ENCODE assay signal across 9 cellular contexts in genomic region chr3:113166719-113167492, GRCh38.
DNase-seq lines count a peak whose midpoint lies in the region; ATAC-seq and TF ChIP-seq lines count a peak whose summit lies in the region.
"Had no signal": no experiment of that assay in that cellular context is flagged by ENCODE, and none has a peak within 500 bp of the region (broad histone marks: within the 10 kb centered on the region; RNA-seq: fewer than 3 reads in every experiment).

No MANE protein-coding gene starts in this region.

- ATAC-seq in stimulated activated naive B cell treated with anti-CD40 and anti-IgM and Interleukin-4, amounts not matched to agents 10 μg/mL and 1 μg/mL and 100 μg/mL, for 72 hours (replicated peaks) = no peak

- H3K9ac ChIP-seq in HUES6 (ENCODE audit: low read length) (peak overlapping the region; percentile 53), adipocyte (ENCODE audit: low read length) (peak overlapping the region; percentile 84), subcutaneous abdominal adipose tissue (ENCODE audit: low read length in 5 of 5) (peak overlapping the region in 3 of 5 donors; percentile 18 to 39 (median 21))

- peaks cover 0 to 3% of the 10 kb centered on the region in 2 donors for H3K27me3 Mint-ChIP-seq in stimulated activated naive B cell treated with anti-CD40 and anti-IgM and Interleukin-4, amounts not matched to agents 10 μg/mL and 1 μg/mL and 100 μg/mL, for 72 hours

- DNase-seq in adipocyte (ENCODE audit: low read depth) (peak; percentile 90), iPS-NIHi11 (ENCODE audit: low spot score) (peak; percentile 48), GM20000 (ENCODE audit: low spot score) (no peak)
- DNase-seq in activated naive CD4-positive, alpha-beta T cell (lab: John Stamatoyannopoulos, UW) = no peak
- no peak for DNase-seq in stimulated activated naive B cell treated with anti-CD40 and anti-IgM and Interleukin-4, amounts not matched to agents 10 μg/mL and 1 μg/mL and 100 μg/mL, for 72 hours
- DNase-seq in activated CD4-positive, alpha-beta T cell treated with anti-CD3 and anti-CD28 coated beads for 1 hour = no peak
- DNase-seq: activated CD4-positive, alpha-beta T cell treated with anti-CD3 and anti-CD28 coated beads, Interleukin-2, amount 10 ng/mL, durations not matched to agents 7 days and 5 days had no signal

- TF ChIP-seq CTCF in GM20000 (IDR thresholded peaks at IDR 0.05; ENCODE audit: extremely low read depth, missing control alignments) = no peak

- no peaks in the 10 kb centered on the region for H3K27me3 ChIP-seq in HUES6 (ENCODE audit: control insufficient read depth, insufficient read depth, low read length)
- no peaks in the 10 kb centered on the region for H3K27me3 ChIP-seq in adipocyte (replicated peaks; ENCODE audit: control insufficient read depth, insufficient read depth, low read length)
- H3K27me3 ChIP-seq in subcutaneous abdominal adipose tissue (ENCODE audit: control insufficient read depth in 5 of 5, insufficient read depth in 4 of 5, low read length in 5 of 5) = no peaks in the 10 kb centered on the region

- H3K27ac Mint-ChIP-seq in stimulated activated naive B cell treated with anti-CD40 and anti-IgM and Interleukin-4, amounts not matched to agents 10 μg/mL and 1 μg/mL and 100 μg/mL, for 72 hours = no peak overlapping the region
- H3K27ac Mint-ChIP-seq: activated CD4-positive, alpha-beta T cell treated with anti-CD3 and anti-CD28 coated beads, Interleukin-2, amount 10 ng/mL, durations not matched to agents 7 days and 5 days had no signal

- H3K36me3 ChIP-seq in HUES6 (ENCODE audit: control insufficient read depth, insufficient read depth, low read length) = no peaks in the 10 kb centered on the region
- H3K36me3 ChIP-seq in adipocyte (ENCODE audit: control insufficient read depth, insufficient read depth, low read length, severe bottlenecking) = no peaks in the 10 kb centered on the region
- no peaks in the 10 kb centered on the region for H3K36me3 ChIP-seq in subcutaneous abdominal adipose tissue (ENCODE audit: control insufficient read depth in 5 of 5, insufficient read depth in 5 of 5, low read length in 5 of 5)

- no peaks in the 10 kb centered on the region for H3K9me3 Mint-ChIP-seq in stimulated activated naive B cell treated with anti-CD40 and anti-IgM and Interleukin-4, amounts not matched to agents 10 μg/mL and 1 μg/mL and 100 μg/mL, for 72 hours
- H3K9me3 Mint-ChIP-seq: activated CD4-positive, alpha-beta T cell treated with anti-CD3 and anti-CD28 coated beads, Interleukin-2, amount 10 ng/mL, durations not matched to agents 7 days and 5 days had no signal

- H3K9me3 ChIP-seq in HUES6 (ENCODE audit: control insufficient read depth, insufficient read depth, low read depth, low read length) (no peaks in the 10 kb centered on the region), adipocyte (ENCODE audit: control insufficient read depth, low read length) (no peaks in the 10 kb centered on the region), subcutaneous abdominal adipose tissue (ENCODE audit: control insufficient read depth in 5 of 5, low read length in 5 of 5) (no peaks in the 10 kb centered on the region)

- H3K4me3 ChIP-seq in HUES6 (ENCODE audit: low read depth, low read length) = no peak overlapping the region
- peak overlapping the region; percentile 50 for H3K4me3 ChIP-seq in adipocyte (ENCODE audit: low read length)
- H3K4me3 ChIP-seq in subcutaneous abdominal adipose tissue (ENCODE audit: low read depth in 1 of 5, low read length in 5 of 5) = no peak overlapping the region

- H3K4me3 Mint-ChIP-seq in stimulated activated naive B cell treated with anti-CD40 and anti-IgM and Interleukin-4, amounts not matched to agents 10 μg/mL and 1 μg/mL and 100 μg/mL, for 72 hours = no peak overlapping the region
- H3K4me3 Mint-ChIP-seq: activated CD4-positive, alpha-beta T cell treated with anti-CD3 and anti-CD28 coated beads, Interleukin-2, amount 10 ng/mL, durations not matched to agents 7 days and 5 days had no signal

- H3K27ac ChIP-seq in HUES6 (ENCODE audit: low read depth, low read length) (peak overlapping the region; percentile 8; the same call in 1 of the 2 replicates), subcutaneous abdominal adipose tissue (ENCODE audit: low read depth, low read length) (peak overlapping the region; percentile 61)

- no peaks in the 10 kb centered on the region for H3K36me3 Mint-ChIP-seq in stimulated activated naive B cell treated with anti-CD40 and anti-IgM and Interleukin-4, amounts not matched to agents 10 μg/mL and 1 μg/mL and 100 μg/mL, for 72 hours

- H3K4me1 ChIP-seq in HUES6 (ENCODE audit: control insufficient read depth, insufficient read depth, low read length) (peaks cover 22% of the 10 kb centered on the region), adipocyte (ENCODE audit: control insufficient read depth, insufficient read depth, low read length) (peaks cover 38% of the 10 kb centered on the region), subcutaneous abdominal adipose tissue (ENCODE audit: control insufficient read depth in 5 of 5, insufficient read depth in 5 of 5, low read length in 5 of 5) (peaks cover 7 to 36% (median 25%) of the 10 kb centered on the region in 5 donors)

- H3K4me1 Mint-ChIP-seq in stimulated activated naive B cell treated with anti-CD40 and anti-IgM and Interleukin-4, amounts not matched to agents 10 μg/mL and 1 μg/mL and 100 μg/mL, for 72 hours = no peaks in the 10 kb centered on the region
- H3K4me1 Mint-ChIP-seq: activated CD4-positive, alpha-beta T cell treated with anti-CD3 and anti-CD28 coated beads, Interleukin-2, amount 10 ng/mL, durations not matched to agents 7 days and 5 days had no signal

Comparison
In these comparisons a context has a peak if more than half of its experiments do, and no peak if none do; other contexts are left out.
1. H3K9ac ChIP-seq: peak in every context shown above with its lines; median percentile 84 in adipocyte; 53 in HUES6; 21 in subcutaneous abdominal adipose tissue.
2. DNase-seq: peak in adipocyte (single experiment) and iPS-NIHi11 (single experiment); none in GM20000 (single experiment), activated naive CD4-positive, alpha-beta T cell (0 of 4), stimulated activated naive B cell treated with anti-CD40 and anti-IgM and Interleukin-4, amounts not matched to agents 10 μg/mL and 1 μg/mL and 100 μg/mL, for 72 hours (single experiment) and activated CD4-positive, alpha-beta T cell treated with anti-CD3 and anti-CD28 coated beads for 1 hour (single experiment).